In genomic region chrX:133969191-133969590, GRCh38 we compare ENCODE assay signal across 16 cellular contexts. TPM values are rescaled to one million over a fixed set of nuclear protein-coding genes. Genes with fewer than 3 reads are reported as not detected.
"Had no signal": no experiment of that assay in that cellular context is flagged by ENCODE, and none has a peak within 500 bp of the region (broad histone marks: within the 10 kb centered on the region; RNA-seq: fewer than 3 reads in every experiment).

No MANE protein-coding gene starts in this region.

- H3K4me1 Mint-ChIP-seq: naive B cell had no signal

- H3K4me3 ChIP-seq: colonic mucosa, hepatocyte, ovary, right atrium auricular region, smooth muscle cell had no signal

- H3K27ac Mint-ChIP-seq: naive B cell, type B pancreatic cell had no signal

- H3K9me3 ChIP-seq: colonic mucosa, ovary, right atrium auricular region had no signal

- ATAC-seq: foreskin keratinocyte had no signal

- H3K36me3 Mint-ChIP-seq: naive B cell had no signal

- H3K4me3 Mint-ChIP-seq: naive B cell had no signal

- H3K27ac ChIP-seq: colonic mucosa, foreskin keratinocyte, hepatocyte, ovary, right atrium auricular region had no signal

- DNase-seq: colonic mucosa; dermis blood vessel endothelial cell; erythroblast; foreskin keratinocyte; mesendoderm; naive B cell; nucleus accumbens; ovary; stimulated activated CD4-positive, alpha-beta T cell treated with anti-CD3 and anti-CD28 coated beads, Interleukin-2, amount 100 ng/mL, for 48 hours; stimulated activated naive CD4-positive, alpha-beta T cell treated with Interleukin-2 at 50 U/mL for 16 hours had no signal

- H3K36me3 ChIP-seq: colonic mucosa, ovary, right atrium auricular region had no signal

- H3K27me3 ChIP-seq: colonic mucosa, foreskin keratinocyte, hepatocyte, ovary had no signal

- H3K4me1 ChIP-seq: colonic mucosa, foreskin keratinocyte, right atrium auricular region had no signal

RNA-seq across cellular contexts. Expression of gene GPC3, which starts 16.2 kb away (rescaled TPM):
- total RNA-seq: dermis blood vessel endothelial cell, endothelial cell of umbilical vein, lung microvascular endothelial cell had no signal
- polyA plus RNA-seq: endothelial cell of umbilical vein had no signal
